1 cellular context compared by ENCODE assay signal in the genomic region with DNA sequence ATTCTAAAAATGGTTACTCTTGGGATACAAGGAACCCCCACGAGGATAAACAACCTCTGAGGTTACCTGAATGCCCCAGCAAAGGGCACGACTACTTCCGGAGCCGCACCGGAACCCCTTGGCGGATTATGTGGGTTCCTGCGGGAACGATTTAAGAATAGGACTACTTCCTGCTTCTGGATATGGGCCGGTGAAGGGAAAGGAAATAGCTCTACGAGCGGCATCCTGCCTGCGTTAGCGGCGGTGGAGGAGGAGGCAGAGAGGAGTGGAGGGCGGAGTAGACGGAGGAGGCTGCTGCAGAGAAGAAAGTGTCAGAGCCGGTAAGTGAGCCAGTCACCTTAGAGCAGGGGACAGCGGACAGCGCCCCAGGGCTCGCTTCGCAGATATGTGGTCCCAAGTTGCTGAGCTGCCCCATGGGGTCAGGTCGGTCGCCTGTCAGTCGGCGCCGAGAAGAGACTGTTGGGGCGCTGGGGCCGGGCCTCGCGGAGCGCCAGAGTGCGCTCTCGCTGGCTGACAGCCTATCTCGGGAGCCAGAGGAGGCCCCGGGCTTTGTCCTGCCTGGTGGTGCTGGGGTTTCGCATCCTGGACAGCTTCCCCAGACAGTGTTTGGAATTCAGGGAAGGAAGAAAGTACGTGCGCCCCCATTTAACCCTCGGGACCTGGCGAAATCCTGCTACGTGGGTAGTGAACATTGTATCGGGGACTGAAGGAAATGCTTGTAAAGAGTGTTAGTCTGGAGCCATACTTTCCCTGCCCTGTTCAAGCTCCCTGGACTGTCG.
A peak's percentile ranks its signal among the peaks of the same experiment; 100 is the strongest.
TF ChIP-seq lines count a peak whose summit lies in the region.

A gene with protein sequence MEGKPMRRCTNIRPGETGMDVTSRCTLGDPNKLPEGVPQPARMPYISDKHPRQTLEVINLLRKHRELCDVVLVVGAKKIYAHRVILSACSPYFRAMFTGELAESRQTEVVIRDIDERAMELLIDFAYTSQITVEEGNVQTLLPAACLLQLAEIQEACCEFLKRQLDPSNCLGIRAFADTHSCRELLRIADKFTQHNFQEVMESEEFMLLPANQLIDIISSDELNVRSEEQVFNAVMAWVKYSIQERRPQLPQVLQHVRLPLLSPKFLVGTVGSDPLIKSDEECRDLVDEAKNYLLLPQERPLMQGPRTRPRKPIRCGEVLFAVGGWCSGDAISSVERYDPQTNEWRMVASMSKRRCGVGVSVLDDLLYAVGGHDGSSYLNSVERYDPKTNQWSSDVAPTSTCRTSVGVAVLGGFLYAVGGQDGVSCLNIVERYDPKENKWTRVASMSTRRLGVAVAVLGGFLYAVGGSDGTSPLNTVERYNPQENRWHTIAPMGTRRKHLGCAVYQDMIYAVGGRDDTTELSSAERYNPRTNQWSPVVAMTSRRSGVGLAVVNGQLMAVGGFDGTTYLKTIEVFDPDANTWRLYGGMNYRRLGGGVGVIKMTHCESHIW (plus strand): TSS at position 223 of the 779 bp plus-strand sequence. CDS start 1,063 bp downstream, outside the sequence.

TF ChIP-seq in HepG2, 621 proteins besides CTCF, POLR2A, EP300 and RAD21 (continued from another document and continues in another):
- TF ChIP-seq, protein P1, sequence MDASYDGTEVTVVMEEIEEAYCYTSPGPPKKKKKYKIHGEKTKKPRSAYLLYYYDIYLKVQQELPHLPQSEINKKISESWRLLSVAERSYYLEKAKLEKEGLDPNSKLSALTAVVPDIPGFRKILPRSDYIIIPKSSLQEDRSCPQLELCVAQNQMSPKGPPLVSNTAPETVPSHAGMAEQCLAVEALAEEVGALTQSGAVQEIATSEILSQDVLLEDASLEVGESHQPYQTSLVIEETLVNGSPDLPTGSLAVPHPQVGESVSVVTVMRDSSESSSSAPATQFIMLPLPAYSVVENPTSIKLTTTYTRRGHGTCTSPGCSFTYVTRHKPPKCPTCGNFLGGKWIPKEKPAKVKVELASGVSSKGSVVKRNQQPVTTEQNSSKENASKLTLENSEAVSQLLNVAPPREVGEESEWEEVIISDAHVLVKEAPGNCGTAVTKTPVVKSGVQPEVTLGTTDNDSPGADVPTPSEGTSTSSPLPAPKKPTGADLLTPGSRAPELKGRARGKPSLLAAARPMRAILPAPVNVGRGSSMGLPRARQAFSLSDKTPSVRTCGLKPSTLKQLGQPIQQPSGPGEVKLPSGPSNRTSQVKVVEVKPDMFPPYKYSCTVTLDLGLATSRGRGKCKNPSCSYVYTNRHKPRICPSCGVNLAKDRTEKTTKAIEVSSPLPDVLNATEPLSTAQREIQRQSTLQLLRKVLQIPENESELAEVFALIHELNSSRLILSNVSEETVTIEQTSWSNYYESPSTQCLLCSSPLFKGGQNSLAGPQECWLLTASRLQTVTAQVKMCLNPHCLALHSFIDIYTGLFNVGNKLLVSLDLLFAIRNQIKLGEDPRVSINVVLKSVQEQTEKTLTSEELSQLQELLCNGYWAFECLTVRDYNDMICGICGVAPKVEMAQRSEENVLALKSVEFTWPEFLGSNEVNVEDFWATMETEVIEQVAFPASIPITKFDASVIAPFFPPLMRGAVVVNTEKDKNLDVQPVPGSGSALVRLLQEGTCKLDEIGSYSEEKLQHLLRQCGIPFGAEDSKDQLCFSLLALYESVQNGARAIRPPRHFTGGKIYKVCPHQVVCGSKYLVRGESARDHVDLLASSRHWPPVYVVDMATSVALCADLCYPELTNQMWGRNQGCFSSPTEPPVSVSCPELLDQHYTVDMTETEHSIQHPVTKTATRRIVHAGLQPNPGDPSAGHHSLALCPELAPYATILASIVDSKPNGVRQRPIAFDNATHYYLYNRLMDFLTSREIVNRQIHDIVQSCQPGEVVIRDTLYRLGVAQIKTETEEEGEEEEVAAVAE (CRISPR knock-in tag; IDR thresholded peaks at IDR 0.05; ENCODE audit: borderline replicate concordance), result peak; percentile 85
- peak; percentile 88 for TF ChIP-seq ZNF335 (CRISPR knock-in tag; IDR thresholded peaks at IDR 0.05)
- no peak for TF ChIP-seq FIP1L1 (IDR thresholded peaks at IDR 0.05; ENCODE audit: borderline replicate concordance, insufficient read depth, low read depth, low read length)
- peak; percentile 54 for TF ChIP-seq AGO2 (optimal IDR thresholded peaks at IDR 0.05; ENCODE audit: low read depth, low read length)
- TF ChIP-seq ZNF792 (CRISPR knock-in tag; IDR thresholded peaks at IDR 0.05), result peak; percentile 85
- no peak for TF ChIP-seq ZNF136 (CRISPR knock-in tag; IDR thresholded peaks at IDR 0.05; ENCODE audit: low read depth)
- peak; percentile 64 for TF ChIP-seq SALL1 (CRISPR knock-in tag; IDR thresholded peaks at IDR 0.05)
- 0 out of 2 replicates have a peak, but pooled peaks have one; percentile 6 for TF ChIP-seq NFE2L2 (IDR thresholded peaks at IDR 0.05; ENCODE audit: low read length)
- TF ChIP-seq ONECUT2 (CRISPR knock-in tag; IDR thresholded peaks at IDR 0.05), result no peak
- 0 out of 2 replicates have a peak, but pooled peaks have one; percentile 15 for TF ChIP-seq SP5 (CRISPR knock-in tag; IDR thresholded peaks at IDR 0.05; ENCODE audit: borderline replicate concordance, low read depth)
- TF ChIP-seq ZNF777 (CRISPR knock-in tag; IDR thresholded peaks at IDR 0.05), result no peak
- TF ChIP-seq ZNF224 (CRISPR knock-in tag; IDR thresholded peaks at IDR 0.05), result peak; percentile 84; the same call in 1 of the 2 replicates
- no peak for TF ChIP-seq RBM39 (IDR thresholded peaks at IDR 0.05; ENCODE audit: low read depth, low read length, poor library complexity, severe bottlenecking)
- TF ChIP-seq, protein P2, sequence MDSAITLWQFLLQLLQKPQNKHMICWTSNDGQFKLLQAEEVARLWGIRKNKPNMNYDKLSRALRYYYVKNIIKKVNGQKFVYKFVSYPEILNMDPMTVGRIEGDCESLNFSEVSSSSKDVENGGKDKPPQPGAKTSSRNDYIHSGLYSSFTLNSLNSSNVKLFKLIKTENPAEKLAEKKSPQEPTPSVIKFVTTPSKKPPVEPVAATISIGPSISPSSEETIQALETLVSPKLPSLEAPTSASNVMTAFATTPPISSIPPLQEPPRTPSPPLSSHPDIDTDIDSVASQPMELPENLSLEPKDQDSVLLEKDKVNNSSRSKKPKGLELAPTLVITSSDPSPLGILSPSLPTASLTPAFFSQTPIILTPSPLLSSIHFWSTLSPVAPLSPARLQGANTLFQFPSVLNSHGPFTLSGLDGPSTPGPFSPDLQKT (CRISPR knock-in tag; IDR thresholded peaks at IDR 0.05; ENCODE audit: borderline replicate concordance), result no peak
- TF ChIP-seq CHCHD3 (CRISPR knock-in tag; IDR thresholded peaks at IDR 0.05), result no peak
- TF ChIP-seq ZKSCAN8 (CRISPR knock-in tag; IDR thresholded peaks at IDR 0.05; ENCODE audit: borderline replicate concordance), result peak; percentile 27; the same call in 1 of the 2 replicates
- TF ChIP-seq TSC22D2 (CRISPR knock-in tag; IDR thresholded peaks at IDR 0.05; ENCODE audit: borderline replicate concordance), result 0 out of 2 replicates have a peak, but pooled peaks have one; percentile 57
- TF ChIP-seq HNRNPUL1 (IDR thresholded peaks at IDR 0.05; ENCODE audit: low read depth, low read length), result no peak
- no peak; the same call in 1 of the 2 replicates for TF ChIP-seq RNF2 (conservative IDR thresholded peaks at IDR 0.05; ENCODE audit: low read depth)
- TF ChIP-seq ZNF326 (CRISPR knock-in tag; IDR thresholded peaks at IDR 0.05; ENCODE audit: borderline replicate concordance), result no peak
- no peak for TF ChIP-seq MAFF (IDR thresholded peaks at IDR 0.05; ENCODE audit: low read depth, low read length)
- TF ChIP-seq, protein P3, sequence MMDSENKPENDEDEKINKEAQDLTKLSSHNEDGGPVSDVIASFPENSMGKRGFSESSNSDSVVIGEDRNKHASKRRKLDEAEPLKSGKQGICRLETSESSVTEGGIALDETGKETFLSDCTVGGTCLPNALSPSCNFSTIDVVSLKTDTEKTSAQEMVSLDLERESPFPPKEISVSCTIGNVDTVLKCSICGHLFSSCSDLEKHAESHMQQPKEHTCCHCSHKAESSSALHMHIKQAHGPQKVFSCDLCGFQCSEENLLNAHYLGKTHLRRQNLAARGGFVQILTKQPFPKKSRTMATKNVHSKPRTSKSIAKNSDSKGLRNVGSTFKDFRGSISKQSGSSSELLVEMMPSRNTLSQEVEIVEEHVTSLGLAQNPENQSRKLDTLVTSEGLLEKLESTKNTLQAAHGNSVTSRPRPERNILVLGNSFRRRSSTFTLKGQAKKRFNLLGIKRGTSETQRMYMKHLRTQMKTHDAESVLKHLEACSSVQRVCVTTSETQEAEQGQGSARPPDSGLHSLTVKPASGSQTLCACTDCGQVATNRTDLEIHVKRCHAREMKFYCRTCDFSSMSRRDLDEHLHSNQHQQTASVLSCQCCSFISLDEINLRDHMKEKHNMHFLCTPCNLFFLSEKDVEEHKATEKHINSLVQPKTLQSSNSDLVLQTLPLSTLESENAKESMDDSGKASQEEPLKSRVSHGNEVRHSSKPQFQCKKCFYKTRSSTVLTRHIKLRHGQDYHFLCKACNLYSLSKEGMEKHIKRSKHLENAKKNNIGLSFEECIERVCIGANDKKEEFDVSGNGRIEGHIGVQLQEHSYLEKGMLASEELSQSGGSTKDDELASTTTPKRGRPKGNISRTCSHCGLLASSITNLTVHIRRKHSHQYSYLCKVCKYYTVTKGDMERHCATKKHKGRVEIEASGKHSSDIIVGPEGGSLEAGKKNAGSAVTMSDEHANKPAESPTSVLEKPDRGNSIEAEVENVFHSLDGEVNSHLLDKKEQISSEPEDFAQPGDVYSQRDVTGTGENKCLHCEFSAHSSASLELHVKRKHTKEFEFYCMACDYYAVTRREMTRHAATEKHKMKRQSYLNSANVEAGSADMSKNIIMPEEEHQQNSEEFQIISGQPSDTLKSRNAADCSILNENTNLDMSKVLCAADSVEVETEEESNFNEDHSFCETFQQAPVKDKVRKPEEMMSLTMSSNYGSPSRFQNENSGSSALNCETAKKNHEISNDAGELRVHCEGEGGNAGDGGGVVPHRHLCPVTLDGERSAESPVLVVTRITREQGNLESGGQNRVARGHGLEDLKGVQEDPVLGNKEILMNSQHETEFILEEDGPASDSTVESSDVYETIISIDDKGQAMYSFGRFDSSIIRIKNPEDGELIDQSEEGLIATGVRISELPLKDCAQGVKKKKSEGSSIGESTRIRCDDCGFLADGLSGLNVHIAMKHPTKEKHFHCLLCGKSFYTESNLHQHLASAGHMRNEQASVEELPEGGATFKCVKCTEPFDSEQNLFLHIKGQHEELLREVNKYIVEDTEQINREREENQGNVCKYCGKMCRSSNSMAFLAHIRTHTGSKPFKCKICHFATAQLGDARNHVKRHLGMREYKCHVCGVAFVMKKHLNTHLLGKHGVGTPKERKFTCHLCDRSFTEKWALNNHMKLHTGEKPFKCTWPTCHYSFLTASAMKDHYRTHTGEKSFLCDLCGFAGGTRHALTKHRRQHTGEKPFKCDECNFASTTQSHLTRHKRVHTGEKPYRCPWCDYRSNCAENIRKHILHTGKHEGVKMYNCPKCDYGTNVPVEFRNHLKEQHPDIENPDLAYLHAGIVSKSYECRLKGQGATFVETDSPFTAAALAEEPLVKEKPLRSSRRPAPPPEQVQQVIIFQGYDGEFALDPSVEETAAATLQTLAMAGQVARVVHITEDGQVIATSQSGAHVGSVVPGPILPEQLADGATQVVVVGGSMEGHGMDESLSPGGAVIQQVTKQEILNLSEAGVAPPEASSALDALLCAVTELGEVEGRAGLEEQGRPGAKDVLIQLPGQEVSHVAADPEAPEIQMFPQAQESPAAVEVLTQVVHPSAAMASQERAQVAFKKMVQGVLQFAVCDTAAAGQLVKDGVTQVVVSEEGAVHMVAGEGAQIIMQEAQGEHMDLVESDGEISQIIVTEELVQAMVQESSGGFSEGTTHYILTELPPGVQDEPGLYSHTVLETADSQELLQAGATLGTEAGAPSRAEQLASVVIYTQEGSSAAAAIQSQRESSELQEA (CRISPR knock-in tag; IDR thresholded peaks at IDR 0.05; ENCODE audit: not compliant biosample characterization), result peak; percentile 26
- no peak for TF ChIP-seq ZNF10 (CRISPR knock-in tag; IDR thresholded peaks at IDR 0.05; ENCODE audit: borderline replicate concordance, low read depth)
- TF ChIP-seq, protein P4, sequence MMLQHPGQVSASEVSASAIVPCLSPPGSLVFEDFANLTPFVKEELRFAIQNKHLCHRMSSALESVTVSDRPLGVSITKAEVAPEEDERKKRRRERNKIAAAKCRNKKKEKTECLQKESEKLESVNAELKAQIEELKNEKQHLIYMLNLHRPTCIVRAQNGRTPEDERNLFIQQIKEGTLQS (CRISPR knock-in tag; IDR thresholded peaks at IDR 0.05), result 0 out of 2 replicates have a peak, but pooled peaks have one; percentile 19
- TF ChIP-seq HMG20B (CRISPR knock-in tag; conservative IDR thresholded peaks at IDR 0.05), result 0 out of 2 replicates have a peak, but pooled peaks have one; percentile 50
- TF ChIP-seq, protein P5, sequence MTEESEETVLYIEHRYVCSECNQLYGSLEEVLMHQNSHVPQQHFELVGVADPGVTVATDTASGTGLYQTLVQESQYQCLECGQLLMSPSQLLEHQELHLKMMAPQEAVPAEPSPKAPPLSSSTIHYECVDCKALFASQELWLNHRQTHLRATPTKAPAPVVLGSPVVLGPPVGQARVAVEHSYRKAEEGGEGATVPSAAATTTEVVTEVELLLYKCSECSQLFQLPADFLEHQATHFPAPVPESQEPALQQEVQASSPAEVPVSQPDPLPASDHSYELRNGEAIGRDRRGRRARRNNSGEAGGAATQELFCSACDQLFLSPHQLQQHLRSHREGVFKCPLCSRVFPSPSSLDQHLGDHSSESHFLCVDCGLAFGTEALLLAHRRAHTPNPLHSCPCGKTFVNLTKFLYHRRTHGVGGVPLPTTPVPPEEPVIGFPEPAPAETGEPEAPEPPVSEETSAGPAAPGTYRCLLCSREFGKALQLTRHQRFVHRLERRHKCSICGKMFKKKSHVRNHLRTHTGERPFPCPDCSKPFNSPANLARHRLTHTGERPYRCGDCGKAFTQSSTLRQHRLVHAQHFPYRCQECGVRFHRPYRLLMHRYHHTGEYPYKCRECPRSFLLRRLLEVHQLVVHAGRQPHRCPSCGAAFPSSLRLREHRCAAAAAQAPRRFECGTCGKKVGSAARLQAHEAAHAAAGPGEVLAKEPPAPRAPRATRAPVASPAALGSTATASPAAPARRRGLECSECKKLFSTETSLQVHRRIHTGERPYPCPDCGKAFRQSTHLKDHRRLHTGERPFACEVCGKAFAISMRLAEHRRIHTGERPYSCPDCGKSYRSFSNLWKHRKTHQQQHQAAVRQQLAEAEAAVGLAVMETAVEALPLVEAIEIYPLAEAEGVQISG (CRISPR knock-in tag; IDR thresholded peaks at IDR 0.05), result peak; percentile 91
- TF ChIP-seq TBX3 (IDR thresholded peaks at IDR 0.05; ENCODE audit: borderline replicate concordance), result no peak
- TF ChIP-seq CEBPG (CRISPR knock-in tag; IDR thresholded peaks at IDR 0.05), result peak; percentile 23; the same call in 1 of the 2 replicates
- peak; percentile 55 for TF ChIP-seq SRSF1 (optimal IDR thresholded peaks at IDR 0.05; ENCODE audit: low read depth, low read length)
- TF ChIP-seq, protein P6, sequence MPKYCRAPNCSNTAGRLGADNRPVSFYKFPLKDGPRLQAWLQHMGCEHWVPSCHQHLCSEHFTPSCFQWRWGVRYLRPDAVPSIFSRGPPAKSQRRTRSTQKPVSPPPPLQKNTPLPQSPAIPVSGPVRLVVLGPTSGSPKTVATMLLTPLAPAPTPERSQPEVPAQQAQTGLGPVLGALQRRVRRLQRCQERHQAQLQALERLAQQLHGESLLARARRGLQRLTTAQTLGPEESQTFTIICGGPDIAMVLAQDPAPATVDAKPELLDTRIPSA (CRISPR knock-in tag; IDR thresholded peaks at IDR 0.05; ENCODE audit: borderline replicate concordance), result no peak
